In the genomic region with DNA sequence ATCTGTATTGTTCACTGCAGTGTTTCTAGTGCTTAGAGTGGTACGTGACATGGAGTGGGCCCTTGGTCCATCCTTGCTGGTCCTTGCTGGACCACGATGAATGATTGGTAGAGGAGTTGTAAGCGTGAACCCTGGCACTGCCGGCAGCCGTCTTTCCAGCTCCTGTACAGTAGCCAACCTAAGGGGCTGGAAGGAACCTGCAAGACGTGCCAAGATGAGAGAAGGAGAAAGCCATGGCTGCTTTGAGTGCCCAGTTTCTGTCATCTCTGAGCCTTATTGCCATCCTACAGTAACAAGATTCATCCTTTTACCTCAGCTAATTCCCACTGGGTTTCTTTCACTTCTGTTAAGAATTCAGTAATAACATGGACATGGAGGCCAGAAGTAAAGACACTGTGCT, we compare ENCODE assay signal across 14 cellular contexts.
"Had no signal": no experiment of that assay in that cellular context is flagged by ENCODE, and none has a peak within 500 bp of the region (broad histone marks: within the 10 kb centered on the region; RNA-seq: fewer than 3 reads in every experiment).

No MANE protein-coding gene starts in this region.

- H3K27me3 Mint-ChIP-seq: naive thymus-derived CD8-positive, alpha-beta T cell had no signal

- H3K4me2 ChIP-seq: hepatocyte had no signal

- DNase-seq: effector CD8-positive, alpha-beta T cell; mesendoderm; naive thymus-derived CD8-positive, alpha-beta T cell; posterior cingulate gyrus; small intestine; stimulated activated CD4-positive, alpha-beta T cell treated with anti-CD3 and anti-CD28 coated beads, Interleukin-12 subunit alpha, Interleukin-12 subunit beta, amount 100 ng/mL, for 4 hours; stimulated activated naive CD4-positive, alpha-beta T cell; thyroid gland; upper lobe of left lung; uterus had no signal

- H3K27ac Mint-ChIP-seq: naive thymus-derived CD8-positive, alpha-beta T cell had no signal

- H3K27me3 ChIP-seq: hepatocyte, right atrium auricular region, suprapubic skin, thyroid gland, upper lobe of left lung, uterus had no signal

- FAIRE-seq: small intestine had no signal

- H3K4me3 Mint-ChIP-seq: naive thymus-derived CD8-positive, alpha-beta T cell had no signal

- H3K4me1 ChIP-seq: uterus had no signal

- ATAC-seq: naive thymus-derived CD8-positive, alpha-beta T cell had no signal

- H2AFZ ChIP-seq: hepatocyte had no signal

- H3K9me3 Mint-ChIP-seq: naive thymus-derived CD8-positive, alpha-beta T cell had no signal

- H3K9me3 ChIP-seq: right atrium auricular region, suprapubic skin, thyroid gland, upper lobe of left lung, uterus had no signal

- H3K4me3 ChIP-seq: coronary artery, hepatocyte, right atrium auricular region, suprapubic skin, thyroid gland, upper lobe of left lung, uterus had no signal

- H3K36me3 ChIP-seq: right atrium auricular region, thyroid gland, uterus had no signal

- H3K27ac ChIP-seq: coronary artery, hepatocyte, suprapubic skin, thyroid gland, upper lobe of left lung, uterus had no signal
